In genomic region chr20:34091637-34092200, GRCh38 we compare ENCODE assay signal across 1 cellular context.
A peak's percentile ranks its signal among the peaks of the same experiment; 100 is the strongest.
TF ChIP-seq lines count a peak whose summit lies in the region.

No MANE protein-coding gene starts in this region.

TF ChIP-seq in HepG2, 621 proteins besides CTCF, POLR2A, EP300 and RAD21 (continued from another document):
- TF ChIP-seq ZBTB40 (IDR thresholded peaks at IDR 0.05) (no peak), ZBTB40 (CRISPR knock-in tag; IDR thresholded peaks at IDR 0.05) (no peak), ZNF367 (CRISPR knock-in tag; IDR thresholded peaks at IDR 0.05; ENCODE audit: borderline replicate concordance) (no peak), SMAD3 (CRISPR knock-in tag; IDR thresholded peaks at IDR 0.05) (no peak), RBFOX2 (IDR thresholded peaks at IDR 0.05; ENCODE audit: low read depth, low read length) (peak; percentile 57), ZNF619 (CRISPR knock-in tag; IDR thresholded peaks at IDR 0.05) (no peak), HCFC1 (IDR thresholded peaks at IDR 0.05; ENCODE audit: low read depth, low read length) (no peak), ZNF235 (CRISPR knock-in tag; IDR thresholded peaks at IDR 0.05; ENCODE audit: borderline replicate concordance) (no peak), SMAD9 (CRISPR knock-in tag; IDR thresholded peaks at IDR 0.05) (no peak), ZNF121 (CRISPR knock-in tag; IDR thresholded peaks at IDR 0.05) (no peak), ISL2 (CRISPR knock-in tag; IDR thresholded peaks at IDR 0.05) (no peak), ZNF777 (CRISPR knock-in tag; IDR thresholded peaks at IDR 0.05) (no peak), HNF4G (IDR thresholded peaks at IDR 0.05; ENCODE audit: borderline replicate concordance, low read depth, low read length) (no peak), HNF4G (CRISPR knock-in tag; IDR thresholded peaks at IDR 0.05; ENCODE audit: borderline replicate concordance, low read depth) (no peak), PHB2 (IDR thresholded peaks at IDR 0.05; ENCODE audit: partially characterized antibody) (no peak), E2F5 (CRISPR knock-in tag; conservative IDR thresholded peaks at IDR 0.05) (no peak), POLR2AphosphoS5 (IDR thresholded peaks at IDR 0.05; ENCODE audit: low read depth, low read length) (peak; percentile 8; the same call in 1 of the 2 replicates), AGO2 (optimal IDR thresholded peaks at IDR 0.05; ENCODE audit: low read depth, low read length) (peak; percentile 65), ZNF780A (CRISPR knock-in tag; IDR thresholded peaks at IDR 0.05) (no peak), DRAP1 (CRISPR knock-in tag; IDR thresholded peaks at IDR 0.05) (no peak)
- TF ChIP-seq, protein P1, sequence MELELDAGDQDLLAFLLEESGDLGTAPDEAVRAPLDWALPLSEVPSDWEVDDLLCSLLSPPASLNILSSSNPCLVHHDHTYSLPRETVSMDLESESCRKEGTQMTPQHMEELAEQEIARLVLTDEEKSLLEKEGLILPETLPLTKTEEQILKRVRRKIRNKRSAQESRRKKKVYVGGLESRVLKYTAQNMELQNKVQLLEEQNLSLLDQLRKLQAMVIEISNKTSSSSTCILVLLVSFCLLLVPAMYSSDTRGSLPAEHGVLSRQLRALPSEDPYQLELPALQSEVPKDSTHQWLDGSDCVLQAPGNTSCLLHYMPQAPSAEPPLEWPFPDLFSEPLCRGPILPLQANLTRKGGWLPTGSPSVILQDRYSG (CRISPR knock-in tag; IDR thresholded peaks at IDR 0.05), result no peak
